25 cellular contexts compared by ENCODE assay signal in the genomic region with DNA sequence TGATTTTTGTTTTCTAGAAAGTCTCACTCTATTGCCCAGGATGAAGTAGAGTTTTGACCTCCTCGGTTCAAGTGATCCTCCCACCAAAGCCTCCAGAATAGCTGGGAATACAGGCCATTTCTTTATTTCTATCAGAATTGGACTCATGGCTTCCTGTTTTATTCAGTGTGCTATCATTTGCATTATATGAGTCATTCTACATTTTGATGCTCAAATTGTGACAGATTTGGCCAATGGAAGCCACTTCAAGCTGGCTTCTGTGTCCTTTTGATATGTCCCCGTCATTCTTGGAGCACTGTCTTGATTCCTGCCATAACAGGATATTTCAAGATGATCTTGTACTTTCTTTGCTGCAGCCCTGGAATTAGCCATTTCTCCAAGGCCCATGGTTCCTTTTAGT.
DNase-seq lines count a peak whose midpoint lies in the region; ATAC-seq and TF ChIP-seq lines count a peak whose summit lies in the region.
"Had no signal": no experiment of that assay in that cellular context is flagged by ENCODE, and none has a peak within 500 bp of the region (broad histone marks: within the 10 kb centered on the region; RNA-seq: fewer than 3 reads in every experiment).

No MANE protein-coding gene starts in this region.

- H2AFZ ChIP-seq in SK-N-SH (ENCODE audit: low read depth) (no peak overlapping the region), Karpas-422 (ENCODE audit: low read length) (no peak overlapping the region)

- no peak overlapping the region for H3K4me2 ChIP-seq in SK-N-SH
- no peak overlapping the region for H3K4me2 ChIP-seq in Karpas-422 (ENCODE audit: low read depth, low read length, poor library complexity, severe bottlenecking)
- H3K4me2 ChIP-seq: BLaER1 had no signal

- H3K9me2 ChIP-seq in SK-N-SH (no peaks in the 10 kb centered on the region), Karpas-422 (replicated peaks; ENCODE audit: insufficient read depth, low read length) (no peaks in the 10 kb centered on the region)

- H3K4me1 ChIP-seq in SK-N-SH (ENCODE audit: control insufficient read depth in 1 of 2, insufficient read depth in 2 of 2, low read depth in 1 of 2, low read length in 1 of 2), result peaks cover 0 to 3% of the 10 kb centered on the region in 2 experiments; a peak in 1 of 4 replicates
- peaks cover 10% of the 10 kb centered on the region for H3K4me1 ChIP-seq in Karpas-422 (ENCODE audit: low read length)

- H3K27me3 ChIP-seq in SK-N-SH (ENCODE audit: insufficient read depth), result no peaks in the 10 kb centered on the region
- H3K27me3 ChIP-seq in Karpas-422 (ENCODE audit: low read length), result no peaks in the 10 kb centered on the region
- H3K27me3 ChIP-seq: BLaER1 had no signal

- H4K20me1 ChIP-seq in SK-N-SH (ENCODE audit: insufficient read depth) (peaks cover 52% of the 10 kb centered on the region), Karpas-422 (ENCODE audit: insufficient read depth, low read depth, low read length) (peaks cover 16% of the 10 kb centered on the region)

- H3K4me1 Mint-ChIP-seq in CD14-positive monocyte (peaks cover 30% of the 10 kb centered on the region), WTC11 (peaks cover 23% of the 10 kb centered on the region)

- H3K9ac ChIP-seq in SK-N-SH (no peak overlapping the region), Karpas-422 (ENCODE audit: low read length) (no peak overlapping the region)
- H3K9ac ChIP-seq: BLaER1 had no signal

- CTCF ChIA-PET in SK-N-SH (lab: Yijun Ruan, JAX) (interaction anchor here (0.6 to 1.5 kb wide), 3 partner anchors 51 to 159 kb away, joined by 3 to 7 read pairs (median 5); no protein-coding TSS in a partner anchor), WTC11 (lab: Charles Lee) (interaction anchor here (0.7 to 2.8 kb wide), 4 partner anchors 51 to 159 kb away, joined by 3 to 13 read pairs (median 4); no protein-coding TSS in a partner anchor)

- H3K9me3 ChIP-seq in SK-N-SH, result no peaks in the 10 kb centered on the region
- H3K9me3 ChIP-seq in Karpas-422 (ENCODE audit: low read length), result no peaks in the 10 kb centered on the region
- H3K9me3 ChIP-seq: BLaER1 had no signal

- DNase-seq in SK-N-SH, result no peak
- DNase-seq in CD14-positive monocyte (ENCODE audit: low spot score), result no peak
- DNase-seq in Karpas-422, result peak; percentile 60
- no peak for DNase-seq in WTC11 (ENCODE audit: low spot score)
- DNase-seq in DMS114 treated with DMSO at 0.1 percent for 48 hours (lab: John Stamatoyannopoulos, UW; ENCODE audit: unreplicated experiment), result no peak
- no peak for DNase-seq in pons (ENCODE audit: low spot score)
- DNase-seq in KG1 (lab: John Stamatoyannopoulos, UW), result no peak
- DNase-seq: CD4-positive, alpha-beta memory T cell; COR-L47; DMS79 treated with DMSO at 0.1 percent for 48 hours; GF-D8; MV-4-11; NCI-H1105; NCI-H1436 treated with DMSO at 0.1 percent for 48 hours; NCI-H187 treated with DMSO at 0.1 percent for 48 hours; NCI-H2171 treated with DMSO at 0.1 percent for 48 hours; NCI-H345; NCI-H510A treated with DMSO at 0.1 percent for 48 hours; NCI-H774; Right ventricle myocardium superior; SW 1271 had no signal

- H3K27ac ChIP-seq in SK-N-SH (ENCODE audit: low read depth in 2 of 2, low read length in 1 of 2), result no peak overlapping the region
- H3K27ac ChIP-seq in Karpas-422 (ENCODE audit: low read length), result no peak overlapping the region
- H3K27ac ChIP-seq: BLaER1, HL-60 had no signal

- H3K9me3 Mint-ChIP-seq in CD14-positive monocyte (no peaks in the 10 kb centered on the region), WTC11 (no peaks in the 10 kb centered on the region)
- H3K9me3 Mint-ChIP-seq: CD4-positive, alpha-beta memory T cell; T-helper 1 cell treated with Interleukin-12 subunit alpha and Interleukin-12 subunit beta and Interleukin-4 antibody, amounts not matched to agents 30 μg/mL and 1 μg/mL, for 36 hours had no signal

- H3K27me3 Mint-ChIP-seq in CD14-positive monocyte (ENCODE audit: low read depth in 3 of 3), result peaks cover 0 to 2% (median 2%) of the 10 kb centered on the region in 3 donors
- H3K27me3 Mint-ChIP-seq in WTC11 (ENCODE audit: low read depth), result no peaks in the 10 kb centered on the region; the same call in 1 of the 2 replicates
- H3K27me3 Mint-ChIP-seq: CD4-positive, alpha-beta memory T cell had no signal

- H3K79me2 ChIP-seq in SK-N-SH (ENCODE audit: insufficient read depth) (peaks cover 40% of the 10 kb centered on the region), Karpas-422 (ENCODE audit: low read length) (peaks cover 12% of the 10 kb centered on the region)

- H3K36me3 Mint-ChIP-seq in CD14-positive monocyte (peaks cover 3 to 25% of the 10 kb centered on the region in 2 donors), WTC11 (peaks cover 15% of the 10 kb centered on the region)

- H3K27ac Mint-ChIP-seq in CD14-positive monocyte (peak overlapping the region in 5 of 7 donors; percentile 23 to 67 (median 41)), WTC11 (peak overlapping the region; percentile 66; the same call in 1 of the 2 replicates)
- H3K27ac Mint-ChIP-seq: T-helper 1 cell treated with Interleukin-12 subunit alpha and Interleukin-12 subunit beta and Interleukin-4 antibody, amounts not matched to agents 30 μg/mL and 1 μg/mL, for 36 hours had no signal

- no peak for TF ChIP-seq CTCF in SK-N-SH (IDR thresholded peaks at IDR 0.05)
- TF ChIP-seq CTCF in CD14-positive monocyte (IDR thresholded peaks at IDR 0.05), result no peak
- TF ChIP-seq CTCF in WTC11 (IDR thresholded peaks at IDR 0.05), result no peak

- H3K4me3 Mint-ChIP-seq in CD14-positive monocyte (no peak overlapping the region), WTC11 (no peak overlapping the region)
- H3K4me3 Mint-ChIP-seq: CD4-positive, alpha-beta memory T cell; T-helper 1 cell treated with Interleukin-12 subunit alpha and Interleukin-12 subunit beta and Interleukin-4 antibody, amounts not matched to agents 30 μg/mL and 1 μg/mL, for 36 hours had no signal

- no peak for TF ChIP-seq RAD21 in SK-N-SH (IDR thresholded peaks at IDR 0.05; ENCODE audit: low read length)

- peaks cover 23% of the 10 kb centered on the region for H3F3A ChIP-seq in SK-N-SH (replicated peaks; ENCODE audit: insufficient read depth)

- 98% methylated on average over 2 of the region's 2 CpGs for WGBS in SK-N-SH (ENCODE audit: low lambda C conversion rate)

- POLR2A ChIA-PET in SK-N-SH (lab: Yijun Ruan, JAX) (no interaction called here), WTC11 (lab: Charles Lee) (interaction anchor here (0.8 to 1.0 kb wide), 2 partner anchors 12 to 34 kb away, joined by 3 to 4 read pairs; no protein-coding TSS in a partner anchor)

- TF ChIP-seq EP300 in SK-N-SH (IDR thresholded peaks at IDR 0.05; ENCODE audit: borderline replicate concordance in 1 of 2, low read depth in 1 of 2, low read length in 1 of 2), result no peak

- no peak overlapping the region for H3K4me3 ChIP-seq in SK-N-SH (ENCODE audit: low read depth in 2 of 2, low read length in 1 of 2)
- H3K4me3 ChIP-seq in Karpas-422 (ENCODE audit: low read length), result no peak overlapping the region
- H3K4me3 ChIP-seq: BLaER1 had no signal

- H3K36me3 ChIP-seq in SK-N-SH (replicated peaks in 1 of 2; ENCODE audit: control insufficient read depth in 1 of 2, insufficient read depth in 2 of 2, low read length in 1 of 2) (peaks cover 3 to 17% of the 10 kb centered on the region in 2 experiments), Karpas-422 (ENCODE audit: insufficient read depth, low read length) (no peaks in the 10 kb centered on the region)

- intact Hi-C loops in CD14-positive monocyte (cut with micrococcal nuclease), result no loop called here

- ATAC-seq in SK-N-SH treated with all-trans-retinoic acid at 6 μM for 48 hours (peak; percentile 15; the same call in 1 of the 3 replicates), WTC11 (no peak)

TF ChIP-seq in SK-N-SH treated with all-trans-retinoic acid at 6 μM for 48 hours, 23 proteins besides CTCF, POLR2A, EP300 and RAD21 (continues in another document):
- TF ChIP-seq PPARA (CRISPR knock-in tag; IDR thresholded peaks at IDR 0.05; ENCODE audit: borderline replicate concordance), result no peak
- TF ChIP-seq ESRRG (CRISPR knock-in tag; IDR thresholded peaks at IDR 0.05), result no peak

TF ChIP-seq in SK-N-SH, 30 proteins besides CTCF, POLR2A, EP300 and RAD21 (continues in another document):
- TF ChIP-seq RXRA (IDR thresholded peaks at IDR 0.05; ENCODE audit: borderline replicate concordance, low read depth) (no peak), SMC3 (IDR thresholded peaks at IDR 0.05; ENCODE audit: low read depth, low read length) (no peak), TAF1 (IDR thresholded peaks at IDR 0.05; ENCODE audit: borderline replicate concordance, low read depth, low read length) (no peak), YY1 (IDR thresholded peaks at IDR 0.05; ENCODE audit: low read depth) (no peak), MEF2A (IDR thresholded peaks at IDR 0.05; ENCODE audit: borderline replicate concordance, low read depth) (no peak), MXI1 (IDR thresholded peaks at IDR 0.05; ENCODE audit: low read depth, low read length) (no peak), RFX5 (IDR thresholded peaks at IDR 0.05; ENCODE audit: low read length) (no peak), NFIC (IDR thresholded peaks at IDR 0.05; ENCODE audit: borderline replicate concordance) (no peak), NRF1 (IDR thresholded peaks at IDR 0.05; ENCODE audit: low read depth, low read length) (no peak), RCOR1 (IDR thresholded peaks at IDR 0.05; ENCODE audit: low read length) (no peak)
- TF ChIP-seq, protein P1, sequence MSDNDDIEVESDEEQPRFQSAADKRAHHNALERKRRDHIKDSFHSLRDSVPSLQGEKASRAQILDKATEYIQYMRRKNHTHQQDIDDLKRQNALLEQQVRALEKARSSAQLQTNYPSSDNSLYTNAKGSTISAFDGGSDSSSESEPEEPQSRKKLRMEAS (IDR thresholded peaks at IDR 0.05; ENCODE audit: low read depth), result no peak

TF ChIP-seq in WTC11, 78 proteins besides CTCF, POLR2A, EP300 and RAD21 (continues in another document):
- no peak for TF ChIP-seq ZNF138 (CRISPR knock-in tag; conservative IDR thresholded peaks at IDR 0.05)
